Comparison of ENCODE assay signal across 22 cellular contexts in genomic region chr3:16918683-16919025, GRCh38. TPM values are rescaled to one million over a fixed set of nuclear protein-coding genes. Genes with fewer than 3 reads are reported as not detected.
DNase-seq lines count a peak whose midpoint lies in the region; ATAC-seq, FAIRE-seq and TF ChIP-seq lines count a peak whose summit lies in the region.
"Had no signal": no experiment of that assay in that cellular context is flagged by ENCODE, and none has a peak within 500 bp of the region (broad histone marks: within the 10 kb centered on the region; RNA-seq: fewer than 3 reads in every experiment).

No MANE protein-coding gene starts in this region.

- no peak overlapping the region for H3K4me3 ChIP-seq in left ventricle myocardium inferior
- H3K4me3 ChIP-seq in body of pancreas: no peak overlapping the region
- H3K4me3 ChIP-seq in small intestine (ENCODE audit: low read depth in 1 of 2, low read length in 2 of 2): no peak overlapping the region
- H3K4me3 ChIP-seq in ovary: no peak overlapping the region
- H3K4me3 ChIP-seq: BLaER1, GM23338, HAP-1 had no signal

- H3K9me3 ChIP-seq in left ventricle myocardium inferior (replicated peaks) (peaks cover 5% of the 10 kb centered on the region), body of pancreas (no peaks in the 10 kb centered on the region), small intestine (ENCODE audit: control insufficient read depth, low read depth) (no peaks in the 10 kb centered on the region), ovary (no peaks in the 10 kb centered on the region)
- H3K9me3 ChIP-seq: HAP-1 had no signal

- no peaks in the 10 kb centered on the region for H3K9me3 Mint-ChIP-seq in endothelial cell (ENCODE audit: unreplicated experiment)

- no peak overlapping the region for H3K4me3 Mint-ChIP-seq in endothelial cell (ENCODE audit: unreplicated experiment)
- H3K4me3 Mint-ChIP-seq: CD4-positive, alpha-beta T cell; GM23338 had no signal

- intact Hi-C loops in left ventricle myocardium inferior (cut with micrococcal nuclease): no loop called here
- intact Hi-C loops in Right ventricle myocardium inferior (cut with DNase I): no loop called here
- intact Hi-C loops in body of pancreas (cut with DNase I): no loop called here
- intact Hi-C loops in ovary (cut with DNase I): no loop called here

- H3K4me1 ChIP-seq in left ventricle myocardium inferior (peaks cover 94% of the 10 kb centered on the region), body of pancreas (peaks cover 33% of the 10 kb centered on the region), small intestine (ENCODE audit: control insufficient read depth in 2 of 2, insufficient read depth in 1 of 2, low read depth in 1 of 2, low read length in 1 of 2) (peaks cover 2 to 3% of the 10 kb centered on the region in 2 donors), ovary (ENCODE audit: insufficient read depth) (peaks cover 6% of the 10 kb centered on the region)

- DNase-seq in left ventricle myocardium inferior: no peak
- no peak for DNase-seq in Right ventricle myocardium inferior (ENCODE audit: missing footprints)
- DNase-seq in body of pancreas: no peak
- DNase-seq in left lobe of liver (ENCODE audit: low spot score): no peak
- DNase-seq in small intestine: peak; percentile 72
- DNase-seq in NCI-H128 (lab: John Stamatoyannopoulos, UW; ENCODE audit: unreplicated experiment): no peak
- DNase-seq in ovary: no peak
- no peak for DNase-seq in endothelial cell (ENCODE audit: low spot score)
- DNase-seq: CD4-positive, alpha-beta T cell; COR-L47; DMS79 treated with DMSO at 0.1 percent for 48 hours; Kasumi-1; NCI-H1417; NCI-H187; NCI-H446 treated with DMSO at 0.1 percent for 48 hours; NCI-H526 treated with DMSO at 0.1 percent for 48 hours; OCI-M1; Right ventricle myocardium superior had no signal

- TF ChIP-seq CTCF in left ventricle myocardium inferior (IDR thresholded peaks at IDR 0.05; ENCODE audit: borderline replicate concordance) (no peak), body of pancreas (IDR thresholded peaks at IDR 0.05) (no peak), ovary (IDR thresholded peaks at IDR 0.05) (no peak), endothelial cell (IDR thresholded peaks at IDR 0.05; ENCODE audit: unreplicated experiment) (no peak)

- H3K27me3 ChIP-seq in left ventricle myocardium inferior (ENCODE audit: low read depth) (no peaks in the 10 kb centered on the region), body of pancreas (no peaks in the 10 kb centered on the region), small intestine (ENCODE audit: control insufficient read depth in 2 of 2, insufficient read depth in 2 of 2, low read length in 2 of 2) (no peaks in the 10 kb centered on the region), ovary (no peaks in the 10 kb centered on the region)
- H3K27me3 ChIP-seq: BLaER1 had no signal

- ATAC-seq in Right ventricle myocardium inferior: no peak
- ATAC-seq in body of pancreas: peak; percentile 81
- ATAC-seq in left lobe of liver: peak; percentile 89
- ATAC-seq: GM23338 had no signal

- H3K27ac ChIP-seq in left ventricle myocardium inferior (replicated peaks) (peak overlapping the region; percentile 69), body of pancreas (peak overlapping the region in 3 of 4 donors; percentile 43 to 64 (median 45)), small intestine (ENCODE audit: low read depth in 1 of 2, low read length in 1 of 2) (peak overlapping the region in 1 of 2 donors; percentile 20), ovary (no peak overlapping the region)
- H3K27ac ChIP-seq: BLaER1 had no signal

- no peak overlapping the region for H3K27ac Mint-ChIP-seq in endothelial cell (ENCODE audit: unreplicated experiment)
- H3K27ac Mint-ChIP-seq: CD4-positive, alpha-beta T cell; GM23338; IgD-negative memory B cell had no signal

- no peak for TF ChIP-seq EP300 in ovary (IDR thresholded peaks at IDR 0.05)

- H3K36me3 ChIP-seq in left ventricle myocardium inferior (no peaks in the 10 kb centered on the region), body of pancreas (replicated peaks in 1 of 2; ENCODE audit: insufficient read depth in 1 of 2, low read depth in 2 of 2) (no peaks in the 10 kb centered on the region), small intestine (ENCODE audit: control insufficient read depth in 2 of 2, insufficient read depth in 2 of 2, low read length in 2 of 2) (no peaks in the 10 kb centered on the region), ovary (no peaks in the 10 kb centered on the region)
- H3K36me3 ChIP-seq: BLaER1, HAP-1 had no signal

- H3K4me1 Mint-ChIP-seq in endothelial cell (ENCODE audit: unreplicated experiment): peaks cover 21% of the 10 kb centered on the region

- peak; percentile 84 for FAIRE-seq in small intestine (lab: Jason Lieb, UNC)

- no peak for TF ChIP-seq POLR2A in body of pancreas (IDR thresholded peaks at IDR 0.05)
- no peak for TF ChIP-seq POLR2A in ovary (IDR thresholded peaks at IDR 0.05)

- no peaks in the 10 kb centered on the region for H3K36me3 Mint-ChIP-seq in endothelial cell (ENCODE audit: low read depth, unreplicated experiment)
- H3K36me3 Mint-ChIP-seq: IgD-negative memory B cell had no signal

- no peaks in the 10 kb centered on the region for H3K27me3 Mint-ChIP-seq in endothelial cell (ENCODE audit: unreplicated experiment)
- H3K27me3 Mint-ChIP-seq: CD4-positive, alpha-beta T cell; IgD-negative memory B cell had no signal

RNA-seq across cellular contexts. Expression of gene PLCL2, which starts 33.9 kb away (rescaled TPM):
- total RNA-seq in left ventricle myocardium inferior (48.1 TPM), Right ventricle myocardium inferior (72.9 TPM), body of pancreas (10 to 100 TPM; 13.7 to 25.7 TPM), left lobe of liver (5.6 TPM), ovary (10 to 100 TPM; 20.1 to 54.2 (median 31.0) TPM), endothelial cell (ENCODE audit: unreplicated experiment) (18.8 TPM)
- polyA plus RNA-seq in small intestine (10 to 100 TPM in 1 of 3 donors, 1 to 10 TPM in 2; 4.0 to 14.3 (median 6.5) TPM), ovary (10 to 100 TPM; 12.6 to 16.1 TPM)

Comparison
In these comparisons a context has a peak if more than half of its experiments do, and no peak if none do; other contexts are left out.
1. H3K27ac ChIP-seq: peak in left ventricle myocardium inferior (single experiment) and body of pancreas (3 of 4); none in ovary (0 of 2).